Comparison of ENCODE assay signal across 1 cellular context in the genomic region with DNA sequence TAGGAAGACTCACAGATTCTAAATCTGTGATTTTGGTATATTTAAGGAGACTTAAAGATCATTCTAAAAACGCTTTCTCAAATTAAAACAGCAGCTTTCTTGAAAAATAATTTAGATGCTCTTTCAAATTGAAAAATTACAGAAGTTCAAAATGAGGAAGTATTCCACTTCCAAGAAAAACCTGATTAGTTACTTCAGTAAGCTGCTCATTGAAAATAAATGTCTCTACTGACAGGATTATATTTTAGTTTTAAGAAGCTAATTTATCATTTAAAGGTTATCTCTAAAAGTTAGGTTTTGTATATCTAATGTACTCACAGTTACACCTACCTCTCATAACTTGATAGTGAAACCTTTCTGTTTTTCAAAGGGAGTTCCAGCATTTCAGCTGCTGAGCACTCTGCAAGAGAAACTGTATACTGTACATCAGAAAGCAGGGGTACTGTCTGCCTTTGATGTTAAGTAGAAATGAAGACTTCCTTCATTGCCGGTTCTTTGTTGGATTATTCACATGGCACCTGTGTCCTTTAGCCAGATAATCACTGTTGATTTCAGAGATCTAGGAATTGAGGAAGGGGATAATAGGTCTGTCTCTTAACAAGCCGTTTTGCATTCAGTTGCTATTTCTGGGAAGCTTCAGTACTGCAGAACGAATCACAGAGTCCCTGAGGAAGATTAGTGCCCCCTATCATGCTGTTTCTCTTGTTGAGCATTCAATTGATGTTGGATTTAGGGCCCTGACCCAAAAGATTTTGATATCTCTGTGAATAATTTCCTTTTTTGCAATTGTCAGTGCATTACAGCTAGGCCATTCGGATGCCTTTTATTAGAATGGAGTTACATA.
TF ChIP-seq lines count a peak whose summit lies in the region.

No MANE protein-coding gene starts in this region.

TF ChIP-seq in H1, 55 proteins besides CTCF, POLR2A, EP300 and RAD21 (continued from another document):
- TF ChIP-seq, protein P1, sequence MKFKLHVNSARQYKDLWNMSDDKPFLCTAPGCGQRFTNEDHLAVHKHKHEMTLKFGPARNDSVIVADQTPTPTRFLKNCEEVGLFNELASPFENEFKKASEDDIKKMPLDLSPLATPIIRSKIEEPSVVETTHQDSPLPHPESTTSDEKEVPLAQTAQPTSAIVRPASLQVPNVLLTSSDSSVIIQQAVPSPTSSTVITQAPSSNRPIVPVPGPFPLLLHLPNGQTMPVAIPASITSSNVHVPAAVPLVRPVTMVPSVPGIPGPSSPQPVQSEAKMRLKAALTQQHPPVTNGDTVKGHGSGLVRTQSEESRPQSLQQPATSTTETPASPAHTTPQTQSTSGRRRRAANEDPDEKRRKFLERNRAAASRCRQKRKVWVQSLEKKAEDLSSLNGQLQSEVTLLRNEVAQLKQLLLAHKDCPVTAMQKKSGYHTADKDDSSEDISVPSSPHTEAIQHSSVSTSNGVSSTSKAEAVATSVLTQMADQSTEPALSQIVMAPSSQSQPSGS (IDR thresholded peaks at IDR 0.05; ENCODE audit: low read length), result no peak
- TF ChIP-seq CBX5 (IDR thresholded peaks at IDR 0.05; ENCODE audit: low read depth, low read length), result no peak
- no peak for TF ChIP-seq HDAC2 (IDR thresholded peaks at IDR 0.05; ENCODE audit: borderline replicate concordance in 1 of 2, low read depth in 2 of 2, low read length in 2 of 2)
